Comparison of ENCODE assay signal across 26 cellular contexts in the genomic region with DNA sequence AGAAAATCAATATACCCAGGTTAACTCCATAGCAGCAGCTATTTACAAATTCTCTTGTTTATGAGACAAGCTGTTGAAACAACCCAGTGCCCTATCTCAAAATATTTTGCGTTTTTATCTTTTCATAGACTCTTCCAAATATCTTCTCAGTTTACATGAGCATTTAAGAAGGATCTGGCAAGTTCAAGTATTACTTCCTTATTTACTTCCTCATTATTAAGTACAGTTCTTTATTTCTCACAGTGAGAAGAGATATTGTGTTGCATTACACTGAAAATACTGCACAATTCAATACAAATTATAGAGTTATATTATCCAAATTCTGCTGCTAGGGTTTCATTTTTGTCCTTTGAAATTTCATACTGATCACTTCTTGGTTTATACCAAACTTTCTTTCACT. TPM values are rescaled to one million over a fixed set of nuclear protein-coding genes. Genes with fewer than 3 reads are reported as not detected.
DNase-seq lines count a peak whose midpoint lies in the region; ATAC-seq and TF ChIP-seq lines count a peak whose summit lies in the region.
"Had no signal": no experiment of that assay in that cellular context is flagged by ENCODE, and none has a peak within 500 bp of the region (broad histone marks: within the 10 kb centered on the region; RNA-seq: fewer than 3 reads in every experiment).

No MANE protein-coding gene starts in this region.

- H3K9me2 ChIP-seq in SU-DHL-6 (replicated peaks; ENCODE audit: insufficient read depth, low read length) = no peaks in the 10 kb centered on the region

- no peak for TF ChIP-seq CTCF in SU-DHL-6 (IDR thresholded peaks at IDR 0.05; ENCODE audit: insufficient read depth, low read length, poor library complexity, severe bottlenecking)

- no peaks in the 10 kb centered on the region for H3K79me2 ChIP-seq in SU-DHL-6 (ENCODE audit: insufficient read depth, low read length)

- peak overlapping the region; percentile 64 for H3K27ac ChIP-seq in SU-DHL-6 (ENCODE audit: low read depth, low read length)
- H3K27ac ChIP-seq: BLaER1 treated with 17β-estradiol and CSF1 and Interleukin-3, amounts not matched to agents 10 nM and 100 nM; HL-60; PC-9 had no signal

- no peaks in the 10 kb centered on the region for H4K20me1 ChIP-seq in SU-DHL-6 (ENCODE audit: low read depth, low read length)
- H4K20me1 ChIP-seq: BLaER1 treated with 17β-estradiol and CSF1 and Interleukin-3, amounts not matched to agents 10 nM and 100 nM had no signal

- peaks cover 4 to 10% (median 9%) of the 10 kb centered on the region in 3 donors for H3K4me1 Mint-ChIP-seq in naive B cell

- H3K4me2 ChIP-seq in SU-DHL-6 (ENCODE audit: low read depth, low read length, poor library complexity, severe bottlenecking) = peak overlapping the region; percentile 41
- H3K4me2 ChIP-seq: PC-9 had no signal

- ATAC-seq in naive B cell (ENCODE audit: low read depth in 2 of 2) = peak; percentile 41 to 63
- ATAC-seq: CD8-positive, alpha-beta T cell; SK-N-SH treated with all-trans-retinoic acid at 6 μM for 48 hours had no signal

- H3K27me3 Mint-ChIP-seq in naive B cell = peaks cover 2 to 8% (median 5%) of the 10 kb centered on the region in 3 donors

- no peaks in the 10 kb centered on the region for H3K36me3 ChIP-seq in SU-DHL-6 (ENCODE audit: low read length)
- H3K36me3 ChIP-seq: BLaER1 treated with 17β-estradiol and CSF1 and Interleukin-3, amounts not matched to agents 10 nM and 100 nM had no signal

- H3K4me3 ChIP-seq in SU-DHL-6 (ENCODE audit: insufficient read depth, low read length, poor library complexity, severe bottlenecking) = peak overlapping the region; percentile 18
- H3K4me3 ChIP-seq: BLaER1 treated with 17β-estradiol and CSF1 and Interleukin-3, amounts not matched to agents 10 nM and 100 nM; PC-9 had no signal

- 0 out of 2 replicates have a peak overlapping the region, but pooled peaks have one; percentile 25 for H3K9ac ChIP-seq in SU-DHL-6 (ENCODE audit: low read length)
- H3K9ac ChIP-seq: BLaER1 treated with 17β-estradiol and CSF1 and Interleukin-3, amounts not matched to agents 10 nM and 100 nM had no signal

- H3K9me3 ChIP-seq in SU-DHL-6 (ENCODE audit: insufficient read depth, low read length) = no peaks in the 10 kb centered on the region
- H3K9me3 ChIP-seq: BLaER1 treated with 17β-estradiol and CSF1 and Interleukin-3, amounts not matched to agents 10 nM and 100 nM had no signal

- no peaks in the 10 kb centered on the region for H3K36me3 Mint-ChIP-seq in naive B cell
- H3K36me3 Mint-ChIP-seq: CD8-positive, alpha-beta T cell had no signal

- DNase-seq in Kasumi-1 (lab: John Stamatoyannopoulos, UW) (peak; percentile 32 to 45), NOMO-1 treated with dmso at 0.1 percent for 144 hours (lab: John Stamatoyannopoulos, UW; ENCODE audit: unreplicated experiment) (peak; percentile 3), naive B cell (no peak), cardiac septum (ENCODE audit: low spot score) (no peak), NCI-H510A treated with DMSO at 0.1 percent for 48 hours (lab: John Stamatoyannopoulos, UW) (no peak), globus pallidus (ENCODE audit: low spot score) (no peak)
- DNase-seq: Calu3; CD8-positive, alpha-beta T cell; DMS153; GOT3; HCEC 1CT; KBM-7; NCI-H1092 treated with DMSO at 0.1 percent for 48 hours; NCI-H1436 treated with DMSO at 0.1 percent for 48 hours; NCI-H2029; NCI-H226; NCI-H524 treated with DMSO at 0.1 percent for 48 hours; NCI-H82; PC-9; T-helper 2 cell had no signal

- no peaks in the 10 kb centered on the region for H3K27me3 ChIP-seq in SU-DHL-6 (ENCODE audit: low read length)
- H3K27me3 ChIP-seq: BLaER1 treated with 17β-estradiol and CSF1 and Interleukin-3, amounts not matched to agents 10 nM and 100 nM had no signal

- H2AFZ ChIP-seq in SU-DHL-6 (ENCODE audit: low read depth, low read length, severe bottlenecking) = peak overlapping the region; percentile 64
- H2AFZ ChIP-seq: PC-9 had no signal

- intact Hi-C loops in cardiac septum (cut with DNase I) = loop anchor here (10.0 kb wide), 1 partner anchor 178 kb away; no protein-coding TSS in a partner anchor

- no peaks in the 10 kb centered on the region for H3K9me3 Mint-ChIP-seq in naive B cell
- H3K9me3 Mint-ChIP-seq: CD8-positive, alpha-beta T cell had no signal

- H3F3A ChIP-seq in SU-DHL-6 (ENCODE audit: insufficient read depth) = no peaks in the 10 kb centered on the region

- no peak overlapping the region for H3K4me3 Mint-ChIP-seq in naive B cell
- H3K4me3 Mint-ChIP-seq: CD8-positive, alpha-beta T cell had no signal

- H3K27ac Mint-ChIP-seq in naive B cell = no peak overlapping the region
- H3K27ac Mint-ChIP-seq: CD8-positive, alpha-beta T cell had no signal

RNA-seq across cellular contexts. Expression of a gene that starts 43.6 kb away (rescaled TPM):
- polyA plus RNA-seq in naive B cell (ENCODE audit: low read depth in 6 of 6) = not detected
- total RNA-seq in cardiac septum = not detected
- total RNA-seq: Calu3; CD8-positive, alpha-beta T cell; HT-29; MCF 10A; PC-9 had no signal

Comparison
In these comparisons a context has a peak if more than half of its experiments do, and no peak if none do; other contexts are left out.
1. DNase-seq: peak in Kasumi-1 (2 of 2) and NOMO-1 treated with dmso at 0.1 percent for 144 hours (single experiment); none in naive B cell (single experiment), cardiac septum (single experiment), NCI-H510A treated with DMSO at 0.1 percent for 48 hours (single experiment) and globus pallidus (single experiment).